In the genomic region with DNA sequence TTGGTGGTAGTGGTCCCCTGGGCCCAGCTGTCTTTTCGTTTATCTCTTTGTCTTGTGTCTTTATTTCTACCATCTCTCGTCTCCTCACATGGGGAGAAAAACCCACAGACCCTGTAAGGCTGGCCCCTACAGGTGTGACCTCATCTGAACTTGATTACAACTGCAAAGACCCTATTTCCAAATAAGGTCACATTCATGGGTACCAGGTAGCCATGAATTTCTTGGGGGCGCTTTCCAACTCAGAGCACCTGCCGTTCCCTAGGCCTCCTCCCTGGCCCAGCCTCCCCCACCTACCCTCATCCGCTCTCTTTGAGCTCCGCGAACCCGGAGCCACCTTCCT, we compare ENCODE assay signal across 10 cellular contexts. TPM values are rescaled to one million over a fixed set of nuclear protein-coding genes. Genes with fewer than 3 reads are reported as not detected.
DNase-seq lines count a peak whose midpoint lies in the region; ATAC-seq and TF ChIP-seq lines count a peak whose summit lies in the region.
"Had no signal": no experiment of that assay in that cellular context is flagged by ENCODE, and none has a peak within 500 bp of the region (broad histone marks: within the 10 kb centered on the region; RNA-seq: fewer than 3 reads in every experiment).

No MANE protein-coding gene starts in this region.

- BruUV-seq in PC-3 (replicated peaks; lab: Mats Ljungman, UMichigan) = no TSS peak

- H3K79me2 ChIP-seq in PC-3 (ENCODE audit: low read length) = no peaks in the 10 kb centered on the region

- TF ChIP-seq CTCF in PC-3 (conservative IDR thresholded peaks at IDR 0.05; ENCODE audit: low read depth, low read length) (no peak), dorsolateral prefrontal cortex (IDR thresholded peaks at IDR 0.05 in 54 of 56, conservative IDR thresholded peaks at IDR 0.05 in 2 of 56; ENCODE audit: low read depth in 1 of 56, partially characterized antibody in 56 of 56) (no peak), colonic mucosa (IDR thresholded peaks at IDR 0.05) (no peak), osteocyte (IDR thresholded peaks at IDR 0.05) (no peak)

- no peaks in the 10 kb centered on the region for H4K20me1 ChIP-seq in PC-3 (ENCODE audit: low read length)

- H3K4me1 ChIP-seq in PC-3 (ENCODE audit: insufficient read depth, low read length) (peaks cover 7% of the 10 kb centered on the region; the same call in 1 of the 2 replicates), colonic mucosa (no peaks in the 10 kb centered on the region)
- H3K4me1 ChIP-seq in effector memory CD4-positive, alpha-beta T cell (ENCODE audit: control insufficient read depth, insufficient read depth, low read length, poor library complexity, severe bottlenecking) = peaks cover 5% of the 10 kb centered on the region

- H3K9me3 Mint-ChIP-seq in stimulated activated naive CD8-positive, alpha-beta T cell treated with anti-CD3 and anti-CD28 coated beads, Interleukin-15, Interleukin-2, amounts not matched to agents 100 ng/mL and 50 ng/mL, for 24 hours = no peaks in the 10 kb centered on the region
- H3K9me3 Mint-ChIP-seq in osteocyte (ENCODE audit: unreplicated experiment) = no peaks in the 10 kb centered on the region

- H3K27me3 Mint-ChIP-seq in stimulated activated naive CD8-positive, alpha-beta T cell treated with anti-CD3 and anti-CD28 coated beads, Interleukin-15, Interleukin-2, amounts not matched to agents 100 ng/mL and 50 ng/mL, for 24 hours = peaks cover 3% of the 10 kb centered on the region
- no peaks in the 10 kb centered on the region for H3K27me3 Mint-ChIP-seq in osteocyte (ENCODE audit: unreplicated experiment)

- ATAC-seq in stimulated activated naive CD8-positive, alpha-beta T cell treated with anti-CD3 and anti-CD28 coated beads, Interleukin-15, Interleukin-2, amounts not matched to agents 100 U/mL and 50 U/mL, for 24 hours = no peak
- ATAC-seq in PC-3 = no peak
- ATAC-seq in GM19328 (IDR thresholded peaks at IDR 0.05; ENCODE audit: unreplicated experiment) = no peak

- CTCF ChIA-PET in PC-3 (lab: Charles Lee) = no interaction called here

- no peak for DNase-seq in stimulated activated naive CD8-positive, alpha-beta T cell treated with anti-CD3 and anti-CD28 coated beads, Interleukin-15, Interleukin-2, amounts not matched to agents 100 U/mL and 50 U/mL, for 24 hours
- DNase-seq in PC-3 = no peak
- DNase-seq in effector memory CD4-positive, alpha-beta T cell = no peak
- DNase-seq in dorsolateral prefrontal cortex = no peak
- no peak for DNase-seq in colonic mucosa
- no peak for DNase-seq in osteocyte (ENCODE audit: extremely low spot score, unreplicated experiment)

- H3K27ac Mint-ChIP-seq in stimulated activated naive CD8-positive, alpha-beta T cell treated with anti-CD3 and anti-CD28 coated beads, Interleukin-15, Interleukin-2, amounts not matched to agents 100 ng/mL and 50 ng/mL, for 24 hours = peak overlapping the region; percentile 67
- no peak overlapping the region for H3K27ac Mint-ChIP-seq in osteocyte (ENCODE audit: unreplicated experiment)

- intact Hi-C loops in PC-3 (cut with micrococcal nuclease) = no loop called here
- intact Hi-C loops in dorsolateral prefrontal cortex (cut with DNase I) = loop anchor here in 1 of 2 donors (2.0 to 5.0 kb wide), 2 partner anchors 17 to 79 kb away; a partner anchor contains a TSS
- intact Hi-C loops in colonic mucosa (cut with DNase I) = no loop called here

- H3K36me3 Mint-ChIP-seq in stimulated activated naive CD8-positive, alpha-beta T cell treated with anti-CD3 and anti-CD28 coated beads, Interleukin-15, Interleukin-2, amounts not matched to agents 100 ng/mL and 50 ng/mL, for 24 hours (ENCODE audit: low read depth) = no peaks in the 10 kb centered on the region
- H3K36me3 Mint-ChIP-seq in osteocyte (ENCODE audit: unreplicated experiment) = no peaks in the 10 kb centered on the region

- POLR2A ChIA-PET in PC-3 (lab: Charles Lee; ENCODE audit: unreplicated experiment) = no interaction called here

- peaks cover 55% of the 10 kb centered on the region for H3K4me1 Mint-ChIP-seq in stimulated activated naive CD8-positive, alpha-beta T cell treated with anti-CD3 and anti-CD28 coated beads, Interleukin-15, Interleukin-2, amounts not matched to agents 100 ng/mL and 50 ng/mL, for 24 hours (ENCODE audit: low read depth)
- peaks cover 9% of the 10 kb centered on the region for H3K4me1 Mint-ChIP-seq in osteocyte (ENCODE audit: unreplicated experiment)

- H3K4me2 ChIP-seq in PC-3 (ENCODE audit: low read length) = peak overlapping the region; percentile 49; the same call in 1 of the 2 replicates

- H3K27ac ChIP-seq in PC-3 (ENCODE audit: low read length) (no peak overlapping the region), dorsolateral prefrontal cortex (peak overlapping the region in 23 of 59 donors; percentile 8 to 91 (median 59)), colonic mucosa (no peak overlapping the region)
- peak overlapping the region; percentile 78 for H3K27ac ChIP-seq in effector memory CD4-positive, alpha-beta T cell (ENCODE audit: insufficient read depth, low read length, poor library complexity, severe bottlenecking)

- peak overlapping the region; percentile 71 for H3K4me3 Mint-ChIP-seq in stimulated activated naive CD8-positive, alpha-beta T cell treated with anti-CD3 and anti-CD28 coated beads, Interleukin-15, Interleukin-2, amounts not matched to agents 100 ng/mL and 50 ng/mL, for 24 hours
- no peak overlapping the region for H3K4me3 Mint-ChIP-seq in osteocyte (ENCODE audit: unreplicated experiment)

- H3K9me2 ChIP-seq in PC-3 (replicated peaks; ENCODE audit: low read length) = no peaks in the 10 kb centered on the region

- no peaks in the 10 kb centered on the region for H3K27me3 ChIP-seq in PC-3 (ENCODE audit: low read length)
- no peaks in the 10 kb centered on the region for H3K27me3 ChIP-seq in effector memory CD4-positive, alpha-beta T cell (replicated peaks; ENCODE audit: control insufficient read depth, insufficient read depth, low read length, poor library complexity, severe bottlenecking)
- H3K27me3 ChIP-seq in dorsolateral prefrontal cortex = no peaks in the 10 kb centered on the region
- H3K27me3 ChIP-seq in colonic mucosa = no peaks in the 10 kb centered on the region

- H3K9ac ChIP-seq in PC-3 (ENCODE audit: low read length) (no peak overlapping the region), colonic mucosa (ENCODE audit: low read depth in 2 of 2, low read length in 2 of 2) (no peak overlapping the region)

- H2AFZ ChIP-seq in PC-3 (ENCODE audit: low read length) = no peak overlapping the region

- H3K9me3 ChIP-seq in PC-3 (ENCODE audit: low read length) (no peaks in the 10 kb centered on the region), colonic mucosa (no peaks in the 10 kb centered on the region)
- H3K9me3 ChIP-seq in effector memory CD4-positive, alpha-beta T cell (ENCODE audit: control insufficient read depth, low read length) = no peaks in the 10 kb centered on the region
- H3K9me3 ChIP-seq: gastrocnemius medialis, psoas muscle had no signal

- H3K4me3 ChIP-seq in PC-3 (ENCODE audit: low read length) (no peak overlapping the region), dorsolateral prefrontal cortex (peak overlapping the region in 3 of 59 donors; percentile 32 to 44 (median 38)), colonic mucosa (no peak overlapping the region)
- no peak overlapping the region for H3K4me3 ChIP-seq in effector memory CD4-positive, alpha-beta T cell (ENCODE audit: insufficient read depth, low read depth, low read length, poor library complexity, severe bottlenecking)

- H3F3A ChIP-seq in PC-3 (ENCODE audit: low read length, unreplicated experiment) = no peaks in the 10 kb centered on the region

- no peaks in the 10 kb centered on the region for H3K36me3 ChIP-seq in PC-3 (ENCODE audit: low read depth, low read length)
- H3K36me3 ChIP-seq in effector memory CD4-positive, alpha-beta T cell (ENCODE audit: control insufficient read depth, insufficient read depth, low read length) = no peaks in the 10 kb centered on the region
- no peaks in the 10 kb centered on the region for H3K36me3 ChIP-seq in colonic mucosa
- H3K36me3 ChIP-seq: gastrocnemius medialis had no signal

RNA-seq across cellular contexts. Expression of a gene that starts 14.0 kb away (rescaled TPM):
- total RNA-seq in PC-3 (2014; rRNA removed) = 50.2 and 71.9 TPM in 2 replicates
- total RNA-seq in dorsolateral prefrontal cortex = 10 to 100 TPM; 21.6 to 73.5 (median 35.4) TPM
- 10 to 100 TPM; 28.6 to 79.4 TPM for total RNA-seq in colonic mucosa
- total RNA-seq in osteocyte = 38.6 and 40.4 TPM in 2 replicates

RNA-seq across cellular contexts. Expression of a gene that starts 20.1 kb away (rescaled TPM):
- total RNA-seq in PC-3 (2014; rRNA removed) (4.9 and 5.4 TPM in 2 replicates), dorsolateral prefrontal cortex (10 to 100 TPM in 18 of 120 experiments, 1 to 10 TPM in 102; 2.0 to 26.5 (median 6.2) TPM), colonic mucosa (1 to 10 TPM; 1.1 to 1.7 TPM), osteocyte (1.3 and 1.4 TPM in 2 replicates)
